Comparison of ENCODE assay signal across 8 cellular contexts in the genomic region with DNA sequence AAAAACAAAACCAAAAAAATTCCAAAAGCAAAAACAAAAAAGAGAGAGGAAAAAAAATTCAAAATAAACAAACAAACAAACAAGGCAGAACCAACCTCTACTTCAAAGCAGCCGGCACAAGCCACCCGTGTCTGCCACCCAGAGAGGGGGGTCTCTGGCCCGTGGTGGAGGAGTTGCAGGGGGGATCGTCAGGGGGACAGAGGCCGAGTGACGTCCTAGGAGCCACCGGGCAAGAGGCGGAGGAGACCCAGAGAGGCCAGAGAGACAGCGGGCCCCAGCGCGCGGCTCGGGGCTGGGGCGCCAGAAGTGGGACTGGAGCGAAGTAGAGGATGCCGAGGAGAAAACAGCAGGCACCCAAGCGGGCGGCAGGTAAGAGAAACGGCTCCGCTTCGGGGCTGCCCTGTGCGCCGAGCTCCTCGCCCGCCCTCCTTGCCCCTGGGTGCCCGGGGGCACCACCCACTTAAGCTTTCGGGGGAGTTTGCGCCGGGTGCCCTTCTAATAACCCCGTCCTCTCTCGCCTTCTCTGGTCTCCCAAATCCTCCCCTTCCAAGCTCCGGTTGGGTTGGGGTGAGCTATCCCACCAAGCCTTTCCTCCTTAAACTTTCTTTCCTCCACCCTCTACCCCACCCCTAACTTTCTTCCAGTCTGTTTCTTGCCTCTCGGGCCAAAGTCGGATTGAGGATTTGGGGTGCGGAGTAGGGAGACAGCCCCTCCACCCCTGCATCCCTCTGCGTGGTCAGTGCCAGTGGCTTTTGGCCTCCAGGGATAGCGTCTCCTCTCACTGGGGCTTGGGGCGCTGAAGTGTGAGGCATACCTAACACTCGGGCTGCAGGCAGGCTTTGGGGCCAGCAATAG. TPM values are rescaled to one million over a fixed set of nuclear protein-coding genes. Genes with fewer than 3 reads are reported as not detected.
A peak's percentile ranks its signal among the peaks of the same experiment; 100 is the strongest.
DNase-seq lines count a peak whose midpoint lies in the region; ATAC-seq and TF ChIP-seq lines count a peak whose summit lies in the region.

No MANE protein-coding gene starts in this region.

- peak overlapping the region; percentile 97 for H3K4me3 Mint-ChIP-seq in neural crest cell

- no peaks in the 10 kb centered on the region for H3K9me3 Mint-ChIP-seq in neural crest cell

- no peak for TF ChIP-seq CTCF in neural crest cell (conservative IDR thresholded peaks at IDR 0.05)

- H3K4me1 ChIP-seq in HUES6 (ENCODE audit: control insufficient read depth, insufficient read depth, low read length) = peaks cover 8% of the 10 kb centered on the region
- peaks cover 0 to 2% of the 10 kb centered on the region in 2 donors for H3K4me1 ChIP-seq in esophagus (ENCODE audit: control insufficient read depth in 2 of 2, insufficient read depth in 2 of 2, low read length in 1 of 2)
- no peaks in the 10 kb centered on the region for H3K4me1 ChIP-seq in aorta (ENCODE audit: control insufficient read depth in 1 of 2, insufficient read depth in 2 of 2, low read length in 2 of 2)

- H3K9me3 ChIP-seq in HUES6 (ENCODE audit: control insufficient read depth, insufficient read depth, low read depth, low read length) = no peaks in the 10 kb centered on the region
- no peaks in the 10 kb centered on the region for H3K9me3 ChIP-seq in esophagus (ENCODE audit: control insufficient read depth in 2 of 2, insufficient read depth in 1 of 2, low read depth in 1 of 2, low read length in 1 of 2)
- H3K9me3 ChIP-seq in aorta (ENCODE audit: control insufficient read depth, low read length) = no peaks in the 10 kb centered on the region

- peak; percentile 49 for ATAC-seq in aorta (ENCODE audit: low FRiP score)
- no peak for ATAC-seq in GM18498 (IDR thresholded peaks at IDR 0.05; ENCODE audit: unreplicated experiment)

- WGBS in esophagus, 2 donors = 3 to 5% methylated on average over 31 to 39 of the region's 39 CpGs
- WGBS in aorta, 2 donors = 2 to 4% methylated on average over 38 to 39 of the region's 39 CpGs

- H3K36me3 ChIP-seq in HUES6 (ENCODE audit: control insufficient read depth, insufficient read depth, low read length) = no peaks in the 10 kb centered on the region
- H3K36me3 ChIP-seq in esophagus (ENCODE audit: control insufficient read depth in 2 of 2, insufficient read depth in 2 of 2, low read length in 1 of 2) = no peaks in the 10 kb centered on the region
- H3K36me3 ChIP-seq in aorta (ENCODE audit: control insufficient read depth in 1 of 2, insufficient read depth in 2 of 2, low read length in 1 of 2) = no peaks in the 10 kb centered on the region

- H3K27me3 ChIP-seq in HUES6 (ENCODE audit: control insufficient read depth, insufficient read depth, low read length) = peaks cover 48% of the 10 kb centered on the region
- no peaks in the 10 kb centered on the region for H3K27me3 ChIP-seq in esophagus (ENCODE audit: control insufficient read depth in 1 of 2, insufficient read depth in 2 of 2, low read length in 2 of 2)
- H3K27me3 ChIP-seq in aorta (ENCODE audit: control insufficient read depth in 1 of 2, insufficient read depth in 2 of 2, low read length in 1 of 2) = peaks cover 0 to 1% of the 10 kb centered on the region in 2 donors

- H3K27ac ChIP-seq in HUES6 (ENCODE audit: low read depth, low read length) (no peak overlapping the region), esophagus (ENCODE audit: low read depth in 2 of 2, low read length in 1 of 2) (peak overlapping the region; percentile 29 to 82), aorta (ENCODE audit: low read depth in 1 of 2, low read length in 2 of 2) (no peak overlapping the region)

- H3K27me3 Mint-ChIP-seq in neural crest cell (ENCODE audit: low read depth) = peaks cover 55% of the 10 kb centered on the region

- H3K36me3 Mint-ChIP-seq in neural crest cell (ENCODE audit: low read depth) = peaks cover 2% of the 10 kb centered on the region

- peak; percentile 43 to 45 for DNase-seq in activated CD4-positive, alpha-beta T cell treated with anti-CD3 and anti-CD28 coated beads, Interleukin-2, amount 50 U/mL, for 4 hours
- peak; percentile 11 for DNase-seq in neural crest cell (ENCODE audit: low read depth, low spot score)
- DNase-seq in aorta = peak in 1 of 2 donors; percentile 45
- no peak for DNase-seq in HCEC 1CT
- DNase-seq in superior temporal gyrus (ENCODE audit: extremely low spot score) = no peak

- peaks cover 44% of the 10 kb centered on the region for H3K4me1 Mint-ChIP-seq in neural crest cell

- peak overlapping the region; percentile 63 for H3K27ac Mint-ChIP-seq in neural crest cell (ENCODE audit: unreplicated experiment)

- H3K9ac ChIP-seq in HUES6 (ENCODE audit: low read length) = peak overlapping the region; percentile 63

- H3K4me3 ChIP-seq in HUES6 (ENCODE audit: low read depth, low read length) (peak overlapping the region; percentile 70), esophagus (ENCODE audit: low read depth in 1 of 2, low read length in 2 of 2) (peak overlapping the region; percentile 66 to 68), aorta (ENCODE audit: low read length in 2 of 2) (no peak overlapping the region)

- intact Hi-C loops in aorta (cut with DNase I) = no loop called here

RNA-seq across cellular contexts. Expression of gene TSHZ2, which starts 1.0 kb away (rescaled TPM):
- polyA plus RNA-seq in esophagus (10 to 100 TPM in 1 of 2 donors, 1 to 10 TPM in 1; 4.6 to 11.7 TPM), aorta (1 to 10 TPM in 1 of 2 donors, under 1 TPM in 1; 0.08 to 1.6 TPM)
- total RNA-seq in neural crest cell (6.4 and 8.5 TPM in 2 replicates), aorta (10 to 100 TPM; 24.9 to 95.4 TPM)

Comparison
In these comparisons a context has a peak if more than half of its experiments do, and no peak if none do; other contexts are left out.
1. H3K27ac ChIP-seq: peak in esophagus (2 of 2); none in HUES6 (single experiment) and aorta (0 of 2).
2. H3K4me3 ChIP-seq: peak in HUES6 (single experiment) and esophagus (2 of 2); none in aorta (0 of 2).
3. DNase-seq: peak in activated CD4-positive, alpha-beta T cell treated with anti-CD3 and anti-CD28 coated beads, Interleukin-2, amount 50 U/mL, for 4 hours (2 of 2) and neural crest cell (single experiment); none in HCEC 1CT (single experiment) and superior temporal gyrus (single experiment).